In genomic region chrX:69507500-69507789, GRCh38 we compare ENCODE assay signal across 20 cellular contexts. TPM values are rescaled to one million over a fixed set of nuclear protein-coding genes. Genes with fewer than 3 reads are reported as not detected.
DNase-seq lines count a peak whose midpoint lies in the region; ATAC-seq and TF ChIP-seq lines count a peak whose summit lies in the region.
"Had no signal": no experiment of that assay in that cellular context is flagged by ENCODE, and none has a peak within 500 bp of the region (broad histone marks: within the 10 kb centered on the region; RNA-seq: fewer than 3 reads in every experiment).

No MANE protein-coding gene starts in this region.

- H3K9me3 ChIP-seq in HCT116 (ENCODE audit: control insufficient read depth in 1 of 2, insufficient read depth in 1 of 2, low read depth in 1 of 2, low read length in 2 of 2) (no peaks in the 10 kb centered on the region), neural progenitor cell (ENCODE audit: low read depth) (no peaks in the 10 kb centered on the region)

- peaks cover 16% of the 10 kb centered on the region for H3K36me3 Mint-ChIP-seq in GM23338 (ENCODE audit: low read depth)
- no peaks in the 10 kb centered on the region for H3K36me3 Mint-ChIP-seq in glutamatergic neuron (ENCODE audit: unreplicated experiment)
- no peaks in the 10 kb centered on the region for H3K36me3 Mint-ChIP-seq in neural progenitor cell
- no peaks in the 10 kb centered on the region for H3K36me3 Mint-ChIP-seq in stimulated activated memory B cell treated with anti-CD40 and anti-IgM and Interleukin-4, amounts not matched to agents 10 μg/mL and 1 μg/mL and 100 μg/mL, for 72 hours
- H3K36me3 Mint-ChIP-seq: CD8-positive, alpha-beta T cell had no signal

- no peak overlapping the region for H3K27ac Mint-ChIP-seq in GM23338
- peak overlapping the region; percentile 14 for H3K27ac Mint-ChIP-seq in glutamatergic neuron (ENCODE audit: unreplicated experiment)
- no peak overlapping the region for H3K27ac Mint-ChIP-seq in neural progenitor cell
- H3K27ac Mint-ChIP-seq in stimulated activated memory B cell treated with anti-CD40 and anti-IgM and Interleukin-4, amounts not matched to agents 10 μg/mL and 1 μg/mL and 100 μg/mL, for 72 hours, result no peak overlapping the region
- H3K27ac Mint-ChIP-seq: CD8-positive, alpha-beta T cell had no signal

- H3K9ac ChIP-seq in HCT116 (ENCODE audit: low read length), result no peak overlapping the region
- no peak overlapping the region for H3K9ac ChIP-seq in neural progenitor cell
- H3K9ac ChIP-seq: BLaER1 treated with 17β-estradiol and CSF1 and Interleukin-3, amounts not matched to agents 10 nM and 100 nM; GM23248; KMS-11 had no signal

- H3K4me3 ChIP-seq in GM23338 (no peak overlapping the region), HCT116 (replicated peaks in 1 of 2; ENCODE audit: low read depth in 1 of 2, low read length in 2 of 2) (no peak overlapping the region), neural progenitor cell (no peak overlapping the region)
- H3K4me3 ChIP-seq: BLaER1 treated with 17β-estradiol and CSF1 and Interleukin-3, amounts not matched to agents 10 nM and 100 nM; GM23248 had no signal

- H3K9me3 Mint-ChIP-seq in GM23338, result no peaks in the 10 kb centered on the region; the same call in 2 of the 3 replicates
- H3K9me3 Mint-ChIP-seq in glutamatergic neuron (ENCODE audit: unreplicated experiment), result no peaks in the 10 kb centered on the region
- H3K9me3 Mint-ChIP-seq in neural progenitor cell, result peaks cover 8% of the 10 kb centered on the region
- H3K9me3 Mint-ChIP-seq in stimulated activated memory B cell treated with anti-CD40 and anti-IgM and Interleukin-4, amounts not matched to agents 10 μg/mL and 1 μg/mL and 100 μg/mL, for 72 hours, result no peaks in the 10 kb centered on the region
- H3K9me3 Mint-ChIP-seq: CD8-positive, alpha-beta T cell had no signal

- CTCF ChIA-PET in HCT116 (lab: Charles Lee), result interaction anchor here (0.8 kb wide), 1 partner anchor 590 kb away, joined by 3 read pairs; no protein-coding TSS in a partner anchor

- H3K79me2 ChIP-seq in GM23338 (replicated peaks; ENCODE audit: insufficient read depth), result no peaks in the 10 kb centered on the region; the same call in 1 of the 2 replicates
- H3K79me2 ChIP-seq in HCT116 (ENCODE audit: insufficient read depth, low read length), result peaks cover 13% of the 10 kb centered on the region; the same call in 1 of the 2 replicates
- H3K79me2 ChIP-seq in neural progenitor cell (ENCODE audit: low read depth), result no peaks in the 10 kb centered on the region

- H3K27me3 ChIP-seq in GM23338 (ENCODE audit: insufficient read depth) (peaks cover 15% of the 10 kb centered on the region), HCT116 (ENCODE audit: insufficient read depth, low read length) (no peaks in the 10 kb centered on the region), neural progenitor cell (peaks cover 27% of the 10 kb centered on the region)

- H3K4me2 ChIP-seq in GM23338, result no peak overlapping the region
- no peak overlapping the region for H3K4me2 ChIP-seq in HCT116 (ENCODE audit: low read length)
- H3K4me2 ChIP-seq in neural progenitor cell, result no peak overlapping the region
- H3K4me2 ChIP-seq: KMS-11 had no signal

- RAD21 ChIA-PET in HCT116 (lab: Charles Lee; ENCODE audit: low non-redundant PET in 1 of 2, low total read pairs in 2 of 2, uncharacterized antibody in 2 of 2, unreplicated experiment in 2 of 2), result no interaction called here

- H3K27ac ChIP-seq in GM23338 (ENCODE audit: low read depth) (no peak overlapping the region), HCT116 (ENCODE audit: low read depth, low read length) (no peak overlapping the region), neural progenitor cell (no peak overlapping the region)
- H3K27ac ChIP-seq: BLaER1 treated with 17β-estradiol and CSF1 and Interleukin-3, amounts not matched to agents 10 nM and 100 nM; GM23248; KMS-11 had no signal

- ATAC-seq in GM23338 (no peak), HCT116 (no peak)
- ATAC-seq in stimulated activated memory B cell treated with anti-CD40 and anti-IgM and Interleukin-4, amounts not matched to agents 10 μg/mL and 1 μg/mL and 100 μg/mL, for 72 hours, result no peak
- ATAC-seq: CD8-positive, alpha-beta T cell had no signal

- H3K4me1 Mint-ChIP-seq in GM23338, result peaks cover 27% of the 10 kb centered on the region
- peaks cover 5% of the 10 kb centered on the region for H3K4me1 Mint-ChIP-seq in glutamatergic neuron (ENCODE audit: low read depth, unreplicated experiment)
- peaks cover 14% of the 10 kb centered on the region for H3K4me1 Mint-ChIP-seq in neural progenitor cell
- peaks cover 5% of the 10 kb centered on the region for H3K4me1 Mint-ChIP-seq in stimulated activated memory B cell treated with anti-CD40 and anti-IgM and Interleukin-4, amounts not matched to agents 10 μg/mL and 1 μg/mL and 100 μg/mL, for 72 hours

- no peak for TF ChIP-seq CTCF in GM23338 (conservative IDR thresholded peaks at IDR 0.05; ENCODE audit: low read depth in 2 of 2)
- no peak for TF ChIP-seq CTCF in HCT116 (IDR thresholded peaks at IDR 0.05 in 2 of 3, conservative IDR thresholded peaks at IDR 0.05 in 1 of 3; ENCODE audit: borderline replicate concordance in 1 of 3, insufficient read depth in 1 of 3, low read depth in 2 of 3, low read length in 2 of 3)
- no peak for TF ChIP-seq CTCF in glutamatergic neuron (IDR thresholded peaks at IDR 0.05; ENCODE audit: partially characterized antibody, unreplicated experiment)
- no peak for TF ChIP-seq CTCF in neural progenitor cell (IDR thresholded peaks at IDR 0.05)

- H3F3A ChIP-seq in GM23338 (replicated peaks; ENCODE audit: low read depth) (no peaks in the 10 kb centered on the region), neural progenitor cell (ENCODE audit: low read depth) (peaks cover 13% of the 10 kb centered on the region)

- TF ChIP-seq POLR2A in HCT116 (IDR thresholded peaks at IDR 0.05; ENCODE audit: borderline replicate concordance, extremely low read depth, insufficient read depth, insufficient read length), result no peak

- DNase-seq in GM23338 (ENCODE audit: low spot score) (no peak), HCT116 (ENCODE audit: low read depth, low spot score) (no peak), glutamatergic neuron (no peak), neural progenitor cell (ENCODE audit: low spot score) (no peak), NOMO-1 treated with dmso at 0.1 percent for 144 hours (lab: John Stamatoyannopoulos, UW; ENCODE audit: unreplicated experiment) (no peak), ecto neural progenitor cell (ENCODE audit: low spot score) (no peak)
- DNase-seq: Calu3; CD8-positive, alpha-beta T cell; GF-D8; NCI-H1417 treated with DMSO at 0.1 percent for 48 hours; NCI-H187 treated with DMSO at 0.1 percent for 48 hours; NCI-H2227 treated with DMSO at 0.1 percent for 48 hours; NCI-H510A treated with DMSO at 0.1 percent for 48 hours; NCI-H774; PC-3; RPMI8226 had no signal

- H3K4me3 Mint-ChIP-seq in GM23338 (peak overlapping the region; percentile 40), glutamatergic neuron (ENCODE audit: unreplicated experiment) (peak overlapping the region; percentile 63), neural progenitor cell (peak overlapping the region; percentile 30)
- H3K4me3 Mint-ChIP-seq in stimulated activated memory B cell treated with anti-CD40 and anti-IgM and Interleukin-4, amounts not matched to agents 10 μg/mL and 1 μg/mL and 100 μg/mL, for 72 hours, result no peak overlapping the region
- H3K4me3 Mint-ChIP-seq: CD8-positive, alpha-beta T cell had no signal

- no peak overlapping the region for H2AFZ ChIP-seq in GM23338
- no peak overlapping the region for H2AFZ ChIP-seq in HCT116 (ENCODE audit: low read depth, low read length, poor library complexity, severe bottlenecking)
- H2AFZ ChIP-seq in neural progenitor cell (replicated peaks), result no peak overlapping the region
- H2AFZ ChIP-seq: GM23248 had no signal

- TF ChIP-seq RAD21 in HCT116 (IDR thresholded peaks at IDR 0.05; ENCODE audit: low read depth), result no peak

- H4K20me1 ChIP-seq in GM23338 (replicated peaks; ENCODE audit: insufficient read depth) (no peaks in the 10 kb centered on the region; the same call in 1 of the 2 replicates), HCT116 (ENCODE audit: insufficient read depth) (no peaks in the 10 kb centered on the region), neural progenitor cell (ENCODE audit: low read depth) (peaks cover 15% of the 10 kb centered on the region)

- peaks cover 6% of the 10 kb centered on the region for H3K27me3 Mint-ChIP-seq in GM23338 (ENCODE audit: insufficient read depth, low read depth, poor library complexity)
- H3K27me3 Mint-ChIP-seq in glutamatergic neuron (ENCODE audit: unreplicated experiment), result peaks cover 6% of the 10 kb centered on the region
- H3K27me3 Mint-ChIP-seq in neural progenitor cell (ENCODE audit: insufficient read depth, low read depth), result peaks cover 12% of the 10 kb centered on the region
- H3K27me3 Mint-ChIP-seq in stimulated activated memory B cell treated with anti-CD40 and anti-IgM and Interleukin-4, amounts not matched to agents 10 μg/mL and 1 μg/mL and 100 μg/mL, for 72 hours, result peaks cover 51% of the 10 kb centered on the region

- H3K4me1 ChIP-seq in GM23338 (ENCODE audit: insufficient read depth) (peaks cover 4% of the 10 kb centered on the region; the same call in 1 of the 2 replicates), HCT116 (ENCODE audit: control insufficient read depth in 1 of 2, insufficient read depth in 2 of 2, low read length in 2 of 2) (peaks cover 0 to 4% of the 10 kb centered on the region in 2 experiments; a peak in 1 of 4 replicates), neural progenitor cell (no peaks in the 10 kb centered on the region)

- POLR2A ChIA-PET in HCT116 (lab: Charles Lee), result no interaction called here

- H3K36me3 ChIP-seq in GM23338 (ENCODE audit: insufficient read depth) (no peaks in the 10 kb centered on the region), HCT116 (ENCODE audit: control insufficient read depth in 1 of 2, insufficient read depth in 2 of 2, low read length in 2 of 2) (no peaks in the 10 kb centered on the region; a peak in 1 of 4 replicates), neural progenitor cell (no peaks in the 10 kb centered on the region)
- H3K36me3 ChIP-seq: BLaER1 treated with 17β-estradiol and CSF1 and Interleukin-3, amounts not matched to agents 10 nM and 100 nM had no signal

- BruUV-seq in HCT116 (replicated peaks; lab: Mats Ljungman, UMichigan), result TSS peak; percentile 22

- intact Hi-C loops in HCT116 (cut with micrococcal nuclease), result no loop called here

- H3K9me2 ChIP-seq in GM23338 (ENCODE audit: insufficient read depth) (no peaks in the 10 kb centered on the region), HCT116 (ENCODE audit: insufficient read depth) (no peaks in the 10 kb centered on the region)

TF ChIP-seq in HCT116, 20 proteins besides CTCF, POLR2A, EP300 and RAD21 (continues in another document):
- TF ChIP-seq YY1 (IDR thresholded peaks at IDR 0.05; ENCODE audit: extremely low read depth, insufficient replicate concordance, low read depth, low read length), result no peak
- no peak for TF ChIP-seq SIN3A (IDR thresholded peaks at IDR 0.05; ENCODE audit: low read depth)
- TF ChIP-seq EZH2phosphoT487 (IDR thresholded peaks at IDR 0.05; ENCODE audit: borderline replicate concordance), result no peak
- TF ChIP-seq CEBPB (IDR thresholded peaks at IDR 0.05; ENCODE audit: low read depth), result no peak

RNA-seq across cellular contexts. Expression of gene NALF2, which starts 3.3 kb away (rescaled TPM):
- 8.0 and 10.5 TPM in 2 replicates for total RNA-seq in GM23338 (2014; rRNA removed; shearing (Covaris generic))
- polyA plus RNA-seq in GM23338 (2016; fragmentation: Nextera tagmentation; extraction: Ambion mirVana), result 4.4 and 5.3 TPM in 2 replicates
- total RNA-seq in HCT116 (2021; ENCODE audit: unreplicated experiment) (8.7 TPM), glutamatergic neuron (ENCODE audit: unreplicated experiment) (9.8 TPM), neural progenitor cell (ENCODE audit: low replicate concordance) (1.6 and 3.2 TPM in 2 replicates)
- polyA plus RNA-seq in HCT116 (2012), result 4.4 and 5.0 TPM in 2 replicates
- total RNA-seq: CD8-positive, alpha-beta T cell; GM23248; PC-3 had no signal
- polyA plus RNA-seq: GM23248 had no signal
